ENCODE assay signal across 8 cellular contexts in the genomic region with DNA sequence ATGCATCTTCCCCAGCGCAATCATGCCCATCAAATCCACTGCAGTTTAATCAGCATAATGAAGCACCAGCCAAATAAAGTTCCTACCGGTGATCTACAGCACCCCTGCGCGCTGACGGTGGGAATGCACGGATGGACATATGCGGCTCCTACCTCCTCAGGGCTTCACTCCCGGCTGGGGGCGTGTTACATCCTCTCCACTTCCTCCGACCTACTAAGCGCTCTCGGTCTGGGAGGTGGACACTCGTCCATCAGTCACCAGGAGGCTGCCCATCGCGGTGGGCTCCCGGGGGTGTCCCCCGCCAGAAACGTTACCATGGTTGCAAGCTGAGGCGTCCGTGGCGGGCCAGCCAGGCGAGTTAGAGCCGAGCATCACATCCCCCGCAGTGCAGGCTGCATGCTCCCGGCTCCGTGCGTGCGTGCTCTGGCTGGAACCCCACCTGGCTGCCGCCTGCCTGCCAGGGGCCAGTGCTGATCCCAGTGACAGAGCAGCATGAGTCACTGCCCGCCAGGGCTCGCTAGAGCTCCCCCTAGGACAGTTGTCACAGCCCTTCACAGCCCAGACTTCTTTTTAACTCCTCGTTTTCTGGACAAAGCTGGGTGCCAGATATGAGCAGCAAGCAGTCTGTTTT.
DNase-seq lines count a peak whose midpoint lies in the region; ATAC-seq and TF ChIP-seq lines count a peak whose summit lies in the region.

No MANE protein-coding gene starts in this region.

- WGBS in body of pancreas, 2 donors = 25 to 33% methylated on average over 17 to 32 of the region's 32 CpGs

- H3K27me3 Mint-ChIP-seq in Calu3 (ENCODE audit: unreplicated experiment) = no peaks in the 10 kb centered on the region
- H3K27me3 Mint-ChIP-seq in activated CD4-positive, alpha-beta T cell treated with anti-CD3 and anti-CD28 coated beads, Interleukin-2, amount 10 ng/mL, durations not matched to agents 7 days and 5 days = no peaks in the 10 kb centered on the region

- H3K4me2 ChIP-seq in skeletal muscle satellite cell (ENCODE audit: low read length) = peak overlapping the region; percentile 88

- H3K27ac ChIP-seq in body of pancreas = no peak overlapping the region

- peaks cover 29% of the 10 kb centered on the region for H3K4me1 Mint-ChIP-seq in Calu3 (ENCODE audit: low read depth, unreplicated experiment)
- H3K4me1 Mint-ChIP-seq in activated CD4-positive, alpha-beta T cell treated with anti-CD3 and anti-CD28 coated beads, Interleukin-2, amount 10 ng/mL, durations not matched to agents 7 days and 5 days = peaks cover 5% of the 10 kb centered on the region
- peaks cover 6% of the 10 kb centered on the region for H3K4me1 Mint-ChIP-seq in stimulated activated effector memory CD8-positive, alpha-beta T cell treated with anti-CD3 and anti-CD28 coated beads, Interleukin-12 subunit alpha, Interleukin-12 subunit beta, amount 100 ng/mL, for 72 hours

- peak; percentile 84 for ATAC-seq in body of pancreas
- ATAC-seq in HG02678 (IDR thresholded peaks at IDR 0.05; ENCODE audit: unreplicated experiment) = no peak
- ATAC-seq in stimulated activated effector memory CD8-positive, alpha-beta T cell treated with anti-CD3 and anti-CD28 coated beads, Interleukin-12 subunit alpha, Interleukin-12 subunit beta, amount 100 ng/mL, for 72 hours = no peak

- no TSS peak for BruUV-seq in Calu3 (replicated peaks; lab: Mats Ljungman, UMichigan)

- CTCF ChIA-PET in Calu3 (lab: Charles Lee) = no interaction called here
- CTCF ChIA-PET in activated CD4-positive, alpha-beta T cell treated with anti-CD3 and anti-CD28 coated beads, Interleukin-2, amount 10 ng/mL, durations not matched to agents 7 days and 5 days (lab: Charles Lee) = no interaction called here

- H3K4me3 ChIP-seq in LNCaP clone FGC (ENCODE audit: low read depth, low read length) (no peak overlapping the region), body of pancreas (no peak overlapping the region), iPS-18c (ENCODE audit: insufficient read depth, low read depth, low read length) (peak overlapping the region; percentile 50), skeletal muscle satellite cell (ENCODE audit: low read length) (peak overlapping the region; percentile 65)

- no peak for TF ChIP-seq POLR2A in body of pancreas (IDR thresholded peaks at IDR 0.05)

- no peaks in the 10 kb centered on the region for H3K36me3 Mint-ChIP-seq in Calu3 (ENCODE audit: insufficient read depth, unreplicated experiment)
- peaks cover 35% of the 10 kb centered on the region for H3K36me3 Mint-ChIP-seq in activated CD4-positive, alpha-beta T cell treated with anti-CD3 and anti-CD28 coated beads, Interleukin-2, amount 10 ng/mL, durations not matched to agents 7 days and 5 days (ENCODE audit: low read depth)
- H3K36me3 Mint-ChIP-seq in stimulated activated effector memory CD8-positive, alpha-beta T cell treated with anti-CD3 and anti-CD28 coated beads, Interleukin-12 subunit alpha, Interleukin-12 subunit beta, amount 100 ng/mL, for 72 hours = no peaks in the 10 kb centered on the region

- H3K4me1 ChIP-seq in body of pancreas = peaks cover 12% of the 10 kb centered on the region
- H3K4me1 ChIP-seq in skeletal muscle satellite cell (ENCODE audit: control insufficient read depth, insufficient read depth, low read length) = peaks cover 32% of the 10 kb centered on the region

- H3K9me3 ChIP-seq in body of pancreas = peaks cover 0 to 3% (median 0%) of the 10 kb centered on the region in 3 donors
- no peaks in the 10 kb centered on the region for H3K9me3 ChIP-seq in iPS-18c (ENCODE audit: control insufficient read depth, insufficient read depth, low read length)
- no peaks in the 10 kb centered on the region for H3K9me3 ChIP-seq in skeletal muscle satellite cell (replicated peaks; ENCODE audit: low read length)

- POLR2A ChIA-PET in activated CD4-positive, alpha-beta T cell treated with anti-CD3 and anti-CD28 coated beads, Interleukin-2, amount 10 ng/mL, durations not matched to agents 7 days and 5 days (lab: Charles Lee) = no interaction called here

- H3K27me3 ChIP-seq in body of pancreas (no peaks in the 10 kb centered on the region), skeletal muscle satellite cell (ENCODE audit: control insufficient read depth, insufficient read depth, low read length) (no peaks in the 10 kb centered on the region)

- no peaks in the 10 kb centered on the region for H3K36me3 ChIP-seq in body of pancreas (replicated peaks in 1 of 2; ENCODE audit: insufficient read depth in 1 of 2, low read depth in 2 of 2)
- H3K36me3 ChIP-seq in skeletal muscle satellite cell (ENCODE audit: insufficient read depth, low read length) = no peaks in the 10 kb centered on the region

- DNase-seq in Calu3 = peak; percentile 76
- DNase-seq in LNCaP clone FGC (ENCODE audit: low read depth) = no peak
- peak; percentile 49 to 75 (median 74) for DNase-seq in body of pancreas
- no peak for DNase-seq in activated CD4-positive, alpha-beta T cell treated with anti-CD3 and anti-CD28 coated beads, Interleukin-2, amount 10 ng/mL, durations not matched to agents 7 days and 5 days
- no peak for DNase-seq in stimulated activated effector memory CD8-positive, alpha-beta T cell treated with anti-CD3 and anti-CD28 coated beads, Interleukin-12 subunit alpha, Interleukin-12 subunit beta, amount 100 ng/mL, for 72 hours (ENCODE audit: low spot score in 2 of 2)

- intact Hi-C loops in Calu3 (cut with micrococcal nuclease; ENCODE audit: unreplicated experiment) (loop anchor here (10.0 kb wide), 1 partner anchor 101 kb away; no protein-coding TSS in a partner anchor), body of pancreas (cut with DNase I) (no loop called here)

- H3K27ac Mint-ChIP-seq in Calu3 (ENCODE audit: unreplicated experiment) = no peak overlapping the region
- H3K27ac Mint-ChIP-seq in activated CD4-positive, alpha-beta T cell treated with anti-CD3 and anti-CD28 coated beads, Interleukin-2, amount 10 ng/mL, durations not matched to agents 7 days and 5 days = no peak overlapping the region
- no peak overlapping the region for H3K27ac Mint-ChIP-seq in stimulated activated effector memory CD8-positive, alpha-beta T cell treated with anti-CD3 and anti-CD28 coated beads, Interleukin-12 subunit alpha, Interleukin-12 subunit beta, amount 100 ng/mL, for 72 hours

- H3K4me3 Mint-ChIP-seq in Calu3 (ENCODE audit: low read depth, unreplicated experiment) = no peak overlapping the region
- no peak overlapping the region for H3K4me3 Mint-ChIP-seq in activated CD4-positive, alpha-beta T cell treated with anti-CD3 and anti-CD28 coated beads, Interleukin-2, amount 10 ng/mL, durations not matched to agents 7 days and 5 days
- H3K4me3 Mint-ChIP-seq in stimulated activated effector memory CD8-positive, alpha-beta T cell treated with anti-CD3 and anti-CD28 coated beads, Interleukin-12 subunit alpha, Interleukin-12 subunit beta, amount 100 ng/mL, for 72 hours = no peak overlapping the region

- peak overlapping the region; percentile 32 for H3K9ac ChIP-seq in skeletal muscle satellite cell (ENCODE audit: low read depth, low read length)

- H3K9me3 Mint-ChIP-seq in Calu3 (ENCODE audit: low read depth, unreplicated experiment) = no peaks in the 10 kb centered on the region
- peaks cover 4% of the 10 kb centered on the region for H3K9me3 Mint-ChIP-seq in activated CD4-positive, alpha-beta T cell treated with anti-CD3 and anti-CD28 coated beads, Interleukin-2, amount 10 ng/mL, durations not matched to agents 7 days and 5 days
- H3K9me3 Mint-ChIP-seq in stimulated activated effector memory CD8-positive, alpha-beta T cell treated with anti-CD3 and anti-CD28 coated beads, Interleukin-12 subunit alpha, Interleukin-12 subunit beta, amount 100 ng/mL, for 72 hours = no peaks in the 10 kb centered on the region

- TF ChIP-seq CTCF in Calu3 (IDR thresholded peaks at IDR 0.05; ENCODE audit: unreplicated experiment) = peak; percentile 49
- TF ChIP-seq CTCF in LNCaP clone FGC (IDR thresholded peaks at IDR 0.05; ENCODE audit: control insufficient read depth, extremely low read depth, insufficient read depth) = peak; percentile 45
- peak; percentile 12 to 65 (median 45) for TF ChIP-seq CTCF in body of pancreas (IDR thresholded peaks at IDR 0.05)

Comparison
In these comparisons a context has a peak if more than half of its experiments do, and no peak if none do; other contexts are left out.
1. DNase-seq: peak in Calu3 (single experiment) and body of pancreas (4 of 4); none in LNCaP clone FGC (single experiment), activated CD4-positive, alpha-beta T cell treated with anti-CD3 and anti-CD28 coated beads, Interleukin-2, amount 10 ng/mL, durations not matched to agents 7 days and 5 days (single experiment) and stimulated activated effector memory CD8-positive, alpha-beta T cell treated with anti-CD3 and anti-CD28 coated beads, Interleukin-12 subunit alpha, Interleukin-12 subunit beta, amount 100 ng/mL, for 72 hours (0 of 2).
2. H3K4me3 ChIP-seq: peak in iPS-18c (single experiment) and skeletal muscle satellite cell (single experiment); none in LNCaP clone FGC (single experiment) and body of pancreas (0 of 2).
3. Peak in every context shown above with its lines, with median percentiles within 50 percentile points of each other: CTCF ChIP-seq.